Comparison of ENCODE assay signal across 8 cellular contexts in the genomic region with DNA sequence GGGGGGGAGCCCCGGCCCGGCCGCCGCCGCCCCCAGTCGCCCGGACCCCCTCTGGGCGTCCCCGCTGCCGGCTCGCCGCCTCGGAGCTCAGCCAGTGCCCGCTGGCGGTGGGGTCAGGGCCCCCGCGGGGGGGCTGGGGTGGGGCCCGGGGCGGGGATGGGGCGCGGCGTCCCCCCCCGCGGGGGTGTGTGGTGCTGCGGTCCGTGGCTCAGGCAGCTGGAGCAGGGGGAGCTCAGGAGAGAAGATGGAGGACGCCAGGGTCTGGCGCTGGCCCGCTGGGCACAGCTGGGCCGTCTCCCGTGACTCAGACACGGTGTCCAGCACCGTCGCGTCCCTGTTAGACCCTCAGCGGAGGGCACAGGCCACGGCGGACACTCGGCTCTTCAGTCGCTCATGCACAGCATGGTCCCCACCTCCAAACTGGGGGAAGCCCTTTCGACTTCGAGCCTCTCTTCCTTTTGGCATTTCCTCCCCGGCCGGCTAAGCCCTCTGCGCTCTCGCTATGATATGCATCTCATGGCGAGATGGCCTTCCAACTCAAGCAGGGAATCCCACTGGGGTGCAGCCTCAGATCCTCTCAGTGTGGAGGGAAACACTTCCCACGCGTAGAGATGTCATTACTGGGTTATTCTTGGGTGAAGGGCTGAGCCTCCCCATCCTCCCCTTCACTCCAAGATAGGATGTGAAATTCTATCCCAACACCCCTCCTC. TPM values are rescaled to one million over a fixed set of nuclear protein-coding genes. Genes with fewer than 3 reads are reported as not detected.
DNase-seq lines count a peak whose midpoint lies in the region; ATAC-seq, FAIRE-seq and TF ChIP-seq lines count a peak whose summit lies in the region.

No MANE protein-coding gene starts in this region.

- intact Hi-C loops in GM12878 (cut with micrococcal nuclease; ENCODE audit: unreplicated experiment): loop anchor here (5.0 kb wide), 1 partner anchor 41 kb away; no protein-coding TSS in a partner anchor

- peaks cover 5% of the 10 kb centered on the region for H3K4me1 ChIP-seq in GM12878 (ENCODE audit: control insufficient read depth, insufficient read depth, low read length)

- H3K9me3 ChIP-seq in SK-N-MC (ENCODE audit: low read depth, low read length): no peaks in the 10 kb centered on the region
- H3K9me3 ChIP-seq in GM12878 (replicated peaks; ENCODE audit: control insufficient read depth, insufficient read depth, low read length): no peaks in the 10 kb centered on the region

- CTCF ChIA-PET in GM12878 (lab: Yijun Ruan, JAX): interaction anchor here (1.5 to 19.6 kb wide), 3 partner anchors 11 to 132 kb away, joined by 4 to 708 read pairs (median 65); partner anchors contain the start of gene MRPS23

- peak; percentile 66 for ATAC-seq in GM21737 (IDR thresholded peaks at IDR 0.05; ENCODE audit: unreplicated experiment)
- peak; percentile 73 for ATAC-seq in GM12878

- no peaks in the 10 kb centered on the region for H3K27me3 ChIP-seq in GM12878 (replicated peaks in 1 of 2; ENCODE audit: control insufficient read depth in 2 of 2, insufficient read depth in 2 of 2, low read length in 1 of 2)

- H3K4me2 ChIP-seq in GM12878 (ENCODE audit: control insufficient read depth, insufficient read depth): peak overlapping the region; percentile 95

- SMC1A ChIA-PET in GM12878 (lab: Charles Lee; ENCODE audit: uncharacterized antibody, unreplicated experiment): interaction anchor here (0.7 to 4.2 kb wide), 5 partner anchors 11 to 129 kb away, joined by 3 to 39 read pairs (median 8); no protein-coding TSS in a partner anchor

- FAIRE-seq in GM12878 (lab: Jason Lieb, UNC): no peak

- TF ChIP-seq POLR2A in GM12878 (IDR thresholded peaks at IDR 0.05; ENCODE audit: low read depth, low read length): peak; percentile 93

- 3% methylated on average over 11 of the region's 49 CpGs for WGBS in GM12878 (ENCODE audit: insufficient coverage, insufficient replicate concordance, low lambda C conversion rate, missing lambda C conversion rate)

- TF ChIP-seq CTCF in GM12878 (IDR thresholded peaks at IDR 0.05 in 2 of 3, conservative IDR thresholded peaks at IDR 0.05 in 1 of 3; ENCODE audit: control insufficient read depth in 2 of 3, extremely low read depth in 1 of 3, insufficient read depth in 1 of 3, low read depth in 3 of 3, low read length in 3 of 3) (no peak), retinal pigment epithelial cell (conservative IDR thresholded peaks at IDR 0.05; ENCODE audit: low read depth, low read length) (no peak)

- DNase-seq in KBM-7 (peak; percentile 62), SK-N-MC (ENCODE audit: low read depth, low spot score) (no peak), GM12878 (ENCODE audit: low read depth, low spot score) (no peak), hypothalamus (lab: John Stamatoyannopoulos, UW) (peak in 44 of 51 donors; percentile 53 to 90 (median 76)), retinal pigment epithelial cell (ENCODE audit: low read depth) (no peak), OCI-M2 (lab: John Stamatoyannopoulos, UW; ENCODE audit: unreplicated experiment) (no peak)

- in situ Hi-C loops in KBM-7 (cut with MboI; ENCODE audit: low pct_unique_long_range_greater_than_20kb, low sequenced_read_pairs): no loop called here
- in situ Hi-C loops in GM12878 (cut with MboI): no loop called here

- H3K79me2 ChIP-seq in GM12878 (ENCODE audit: control insufficient read depth, insufficient read depth, low read length): peaks cover 20% of the 10 kb centered on the region

- TF ChIP-seq EP300 in GM12878 (IDR thresholded peaks at IDR 0.05; ENCODE audit: borderline replicate concordance in 1 of 2, control insufficient read depth in 1 of 2, low read depth in 2 of 2, low read length in 2 of 2): no peak

- H3K27ac ChIP-seq in SK-N-MC (peak overlapping the region; percentile 78), GM12878 (ENCODE audit: control insufficient read depth, insufficient read depth) (peak overlapping the region; percentile 56)

- no peak for TF ChIP-seq RAD21 in GM12878 (IDR thresholded peaks at IDR 0.05; ENCODE audit: insufficient read depth, low read depth, low read length)

- H3K36me3 ChIP-seq in SK-N-MC (ENCODE audit: insufficient read depth, low read length) (peaks cover 16% of the 10 kb centered on the region), GM12878 (ENCODE audit: control insufficient read depth in 2 of 2, insufficient read depth in 2 of 2, low read length in 1 of 2) (peaks cover 0 to 3% of the 10 kb centered on the region in 2 experiments; a peak in 1 of 4 replicates)

- peak overlapping the region; percentile 37 for H3K9ac ChIP-seq in SK-N-MC (ENCODE audit: insufficient read length)
- peak overlapping the region; percentile 82; the same call in 1 of the 2 replicates for H3K9ac ChIP-seq in GM12878 (ENCODE audit: control insufficient read depth, insufficient read depth, low read length)

- H4K20me1 ChIP-seq in GM12878 (ENCODE audit: control insufficient read depth, insufficient read depth): peaks cover 2% of the 10 kb centered on the region; the same call in 1 of the 2 replicates

- POLR2A ChIA-PET in GM12878 (lab: Charles Lee): interaction anchor here (0.5 to 3.9 kb wide), 3 partner anchors 11 to 134 kb away, joined by 3 to 11 read pairs (median 10); partner anchors contain the start of gene SRSF1

- RAD21 ChIA-PET in GM12878 (lab: Charles Lee; ENCODE audit: unreplicated experiment): interaction anchor here (0.6 to 2.2 kb wide), 14 partner anchors 8 to 129 kb away, joined by 3 to 8 read pairs (median 4); partner anchors contain the start of genes CUEDC1 and SRSF1

- peak overlapping the region; percentile 83 for H2AFZ ChIP-seq in GM12878 (ENCODE audit: control insufficient read depth, low read depth, low read length)

- BruUV-seq in GM12878 (replicated peaks; lab: Mats Ljungman, UMichigan): no TSS peak

- peak overlapping the region; percentile 75 for H3K4me3 ChIP-seq in GM08714 (ENCODE audit: low read length)
- H3K4me3 ChIP-seq in SK-N-MC: peak overlapping the region; percentile 82
- H3K4me3 ChIP-seq in GM12878: peak overlapping the region; percentile 66
- peak overlapping the region; percentile 63 for H3K4me3 ChIP-seq in retinal pigment epithelial cell (ENCODE audit: low read length)

TF ChIP-seq in GM12878, 131 proteins besides CTCF, POLR2A, EP300 and RAD21 (continues in another document):
- TF ChIP-seq CHD2 (IDR thresholded peaks at IDR 0.05; ENCODE audit: borderline replicate concordance, low read depth, low read length) (0 out of 2 replicates have a peak, but pooled peaks have one; percentile 15), IKZF1 (conservative IDR thresholded peaks at IDR 0.05) (0 out of 2 replicates have a peak, but pooled peaks have one; percentile 35)

RNA-seq across cellular contexts. Expression of gene VEZF1, which starts 0.4 kb away (rescaled TPM):
- total RNA-seq in GM12878 (2013; cell fraction: nucleolus; rRNA removed): 36.1 and 37.5 TPM in 2 replicates
- total RNA-seq in GM12878 (2014; rRNA removed) (22.4 and 25.0 TPM in 2 replicates), GM12878 (2014; rRNA removed; fragmentation: Illumina TruSeq; extraction: Trizol) (23.4 and 23.7 TPM in 2 replicates), GM12878 (2021) (22.9 and 25.7 TPM in 2 replicates)
- polyA plus RNA-seq in GM12878 (2011; ENCODE audit: low read depth): 9.9 TPM
- polyA plus RNA-seq in GM12878 (2011; rRNA removed) (26.2 and 27.1 TPM in 2 replicates), GM12878 (2014; fragmentation: Illumina TruSeq; extraction: Trizol) (28.2 and 32.4 TPM in 2 replicates), GM12878 (2014; fragmentation: Nextera tagmentation; extraction: Ambion mirVana) (10 to 100 TPM in 1 of 2 experiments, 1 to 10 TPM in 1; 9.5 to 11.7 TPM), GM12878 (2014; rRNA removed) (13.7 and 15.1 TPM in 2 replicates), GM12878 (2016; fragmentation: Nextera tagmentation; extraction: Ambion mirVana) (10 to 100 TPM; 14.8 to 18.2 TPM)
- 18.8 and 20.1 TPM in 2 replicates for polyA plus RNA-seq in GM12878 (2011; cell fraction: cytosol; rRNA removed)
- 26.6 and 31.7 TPM in 2 replicates for polyA plus RNA-seq in GM12878 (2011; cell fraction: nucleus; rRNA removed)
- 14.5 and 15.0 TPM in 2 replicates for polyA plus RNA-seq in GM12878 (2012)
- polyA minus RNA-seq in GM12878 (2011; rRNA and poly(A)+ RNA removed): 39.4 and 50.4 TPM in 2 replicates
- polyA minus RNA-seq in GM12878 (2011; cell fraction: cytosol; rRNA and poly(A)+ RNA removed): 13.8 and 19.4 TPM in 2 replicates
- 18.6 and 25.8 TPM in 2 replicates for polyA minus RNA-seq in GM12878 (2011; cell fraction: nucleus; rRNA and poly(A)+ RNA removed)

RNA-seq across cellular contexts. Expression of gene SRSF1, which starts 18.6 kb away (rescaled TPM):
- total RNA-seq in GM12878 (2013; cell fraction: nucleolus; rRNA removed): 908 and 925 TPM in 2 replicates
- total RNA-seq in GM12878 (2014; rRNA removed) (386 and 445 TPM in 2 replicates), GM12878 (2014; rRNA removed; fragmentation: Illumina TruSeq; extraction: Trizol) (449 and 474 TPM in 2 replicates), GM12878 (2021) (429 and 438 TPM in 2 replicates)
- 92.6 TPM for polyA plus RNA-seq in GM12878 (2011; ENCODE audit: low read depth)
- polyA plus RNA-seq in GM12878 (2011; rRNA removed) (451 and 626 TPM in 2 replicates), GM12878 (2014; fragmentation: Illumina TruSeq; extraction: Trizol) (377 and 464 TPM in 2 replicates), GM12878 (2014; fragmentation: Nextera tagmentation; extraction: Ambion mirVana) (100 to 1,000 TPM; 101 to 104 TPM), GM12878 (2014; rRNA removed) (392 and 421 TPM in 2 replicates), GM12878 (2016; fragmentation: Nextera tagmentation; extraction: Ambion mirVana) (100 to 1,000 TPM; 387 to 420 TPM)
- 202 and 387 TPM in 2 replicates for polyA plus RNA-seq in GM12878 (2011; cell fraction: cytosol; rRNA removed)
- polyA plus RNA-seq in GM12878 (2011; cell fraction: nucleus; rRNA removed): 1,046 and 1,298 TPM in 2 replicates
- polyA plus RNA-seq in GM12878 (2012): 174 and 210 TPM in 2 replicates
- 321 and 353 TPM in 2 replicates for polyA minus RNA-seq in GM12878 (2011; rRNA and poly(A)+ RNA removed)
- polyA minus RNA-seq in GM12878 (2011; cell fraction: cytosol; rRNA and poly(A)+ RNA removed): 159 and 182 TPM in 2 replicates
- 566 and 707 TPM in 2 replicates for polyA minus RNA-seq in GM12878 (2011; cell fraction: nucleus; rRNA and poly(A)+ RNA removed)

RNA-seq across cellular contexts. Expression of gene CUEDC1, which starts 33.2 kb away (rescaled TPM):
- total RNA-seq in GM12878 (2013; cell fraction: nucleolus; rRNA removed): 2.4 and 2.9 TPM in 2 replicates
- total RNA-seq in GM12878 (2014; rRNA removed) (2.7 and 2.9 TPM in 2 replicates), GM12878 (2014; rRNA removed; fragmentation: Illumina TruSeq; extraction: Trizol) (4.1 and 6.3 TPM in 2 replicates), GM12878 (2021) (6.6 and 7.4 TPM in 2 replicates)
- polyA plus RNA-seq in GM12878 (2011; ENCODE audit: low read depth): 0.16 TPM
- polyA plus RNA-seq in GM12878 (2011; rRNA removed) (0.49 and 0.50 TPM in 2 replicates), GM12878 (2014; fragmentation: Illumina TruSeq; extraction: Trizol) (2.4 and 5.6 TPM in 2 replicates), GM12878 (2014; fragmentation: Nextera tagmentation; extraction: Ambion mirVana) (under 1 TPM; 0.24 to 0.80 TPM), GM12878 (2014; rRNA removed) (5.7 and 7.0 TPM in 2 replicates), GM12878 (2016; fragmentation: Nextera tagmentation; extraction: Ambion mirVana) (under 1 TPM; 0.55 to 0.71 TPM)
- polyA plus RNA-seq in GM12878 (2011; cell fraction: cytosol; rRNA removed): 0.97 and 1.2 TPM in 2 replicates
- polyA plus RNA-seq in GM12878 (2011; cell fraction: nucleus; rRNA removed): 3.0 and 4.4 TPM in 2 replicates
- 0.45 and 0.54 TPM in 2 replicates for polyA plus RNA-seq in GM12878 (2012)
- 0.22 and 0.72 TPM in 2 replicates for polyA minus RNA-seq in GM12878 (2011; rRNA and poly(A)+ RNA removed)
- polyA minus RNA-seq in GM12878 (2011; cell fraction: cytosol; rRNA and poly(A)+ RNA removed): 0.94 TPM in 1 of 2 replicates, not detected in the other
- 0.97 and 1.1 TPM in 2 replicates for polyA minus RNA-seq in GM12878 (2011; cell fraction: nucleus; rRNA and poly(A)+ RNA removed)

Comparison
In these comparisons a context has a peak if more than half of its experiments do, and no peak if none do; other contexts are left out.
1. DNase-seq: peak in KBM-7 (single experiment) and hypothalamus (44 of 51); none in SK-N-MC (single experiment), GM12878 (single experiment), retinal pigment epithelial cell (single experiment) and OCI-M2 (single experiment).
2. Peak in every context shown above with its lines, with median percentiles within 50 percentile points of each other: H3K4me3 ChIP-seq.